In genomic region chr13:26855071-26855470, GRCh38 we compare ENCODE assay signal across 15 cellular contexts.
"Had no signal": no experiment of that assay in that cellular context is flagged by ENCODE, and none has a peak within 500 bp of the region (broad histone marks: within the 10 kb centered on the region; RNA-seq: fewer than 3 reads in every experiment).

No MANE protein-coding gene starts in this region.

- H3K27ac Mint-ChIP-seq: activated T-helper 17 cell treated with anti-CD3 and anti-CD28 coated beads, Interleukin-2, amount 50 U/mL, for 72 hours; mesothelial cell of epicardium; neural progenitor cell had no signal

- DNase-seq: activated naive CD4-positive, alpha-beta T cell treated with Interleukin-2 at 50 U/mL for 16 hours; activated T-cell treated with anti-CD3 and anti-CD28 coated beads for 4 hours; left colon; lower lobe of right lung; pancreas; retina; stimulated activated CD4-positive, alpha-beta T cell treated with anti-CD3 and anti-CD28 coated beads, Interleukin-12 subunit alpha, Interleukin-12 subunit beta, amount 100 ng/mL, for 4 hours; stimulated activated CD4-positive, alpha-beta T cell treated with anti-CD3 and anti-CD28 coated beads, Interleukin-2, amount 100 ng/mL, for 24 hours; stomach; tibial artery had no signal

- H3K36me3 Mint-ChIP-seq: mesothelial cell of epicardium, neural progenitor cell had no signal

- H3K4me1 ChIP-seq: lower lobe of right lung, neural progenitor cell, pancreas, tibial artery, vagina had no signal

- H3K4me3 Mint-ChIP-seq: activated T-helper 17 cell treated with anti-CD3 and anti-CD28 coated beads, Interleukin-2, amount 50 U/mL, for 72 hours; mesothelial cell of epicardium; neural progenitor cell had no signal

- H3K4me1 Mint-ChIP-seq: activated T-helper 17 cell treated with anti-CD3 and anti-CD28 coated beads, Interleukin-2, amount 50 U/mL, for 72 hours had no signal

- H3K9me3 ChIP-seq: esophagus muscularis mucosa, lower lobe of right lung, pancreas, stomach, tibial artery, vagina had no signal

- H3K9me3 Mint-ChIP-seq: mesothelial cell of epicardium, neural progenitor cell had no signal

- H3K27me3 ChIP-seq: esophagus muscularis mucosa, neural progenitor cell, vagina had no signal

- H3K36me3 ChIP-seq: esophagus muscularis mucosa, lower lobe of right lung, neural progenitor cell, pancreas, stomach, tibial artery, vagina had no signal

- H3K4me3 ChIP-seq: esophagus muscularis mucosa, lower lobe of right lung, neural progenitor cell, pancreas, stomach, tibial artery, vagina had no signal

- H3K27ac ChIP-seq: esophagus muscularis mucosa, lower lobe of right lung, neural progenitor cell, pancreas, stomach, tibial artery, vagina had no signal
